ENCODE assay signal across 17 cellular contexts in the genomic region with DNA sequence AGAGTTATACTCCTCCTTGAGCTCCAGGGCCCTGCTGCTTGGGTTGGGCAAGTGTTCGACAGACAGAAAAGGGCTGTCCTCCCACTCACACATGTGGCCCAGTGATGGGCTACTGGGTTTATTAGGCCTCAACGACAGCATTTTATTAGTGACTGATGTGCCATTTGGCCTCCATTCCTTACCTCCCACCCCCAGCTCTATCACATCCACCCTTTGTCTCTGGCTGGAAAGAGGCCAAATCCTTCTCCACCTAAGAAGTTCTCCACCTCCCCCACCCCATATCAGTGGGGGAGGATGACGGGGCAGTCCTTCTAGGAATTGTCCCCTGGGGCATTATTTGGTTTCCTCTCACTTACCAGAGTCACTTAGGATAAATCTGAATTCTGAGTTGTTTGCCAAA. TPM values are rescaled to one million over a fixed set of nuclear protein-coding genes. Genes with fewer than 3 reads are reported as not detected.
A peak's percentile ranks its signal among the peaks of the same experiment; 100 is the strongest.
DNase-seq lines count a peak whose midpoint lies in the region; ATAC-seq lines count a peak whose summit lies in the region.
"Had no signal": no experiment of that assay in that cellular context is flagged by ENCODE, and none has a peak within 500 bp of the region (broad histone marks: within the 10 kb centered on the region; RNA-seq: fewer than 3 reads in every experiment).

No MANE protein-coding gene starts in this region.

- no peaks in the 10 kb centered on the region for H3K27me3 ChIP-seq in aorta (ENCODE audit: control insufficient read depth in 1 of 2, insufficient read depth in 2 of 2, low read length in 1 of 2)

- no peak overlapping the region for H3K27ac Mint-ChIP-seq in activated T-helper 2 cell treated with anti-CD3 and anti-CD28 coated beads, Interferon-gamma antibody, Interleukin-2, Interleukin-4, amounts not matched to agents 10 μg/mL and 5 μg/mL and 100 μg/mL, durations not matched to agents 14 hours and 24 hours and 36 hours
- H3K27ac Mint-ChIP-seq: CD4-positive, alpha-beta T cell; GM23338 had no signal

- H3K27me3 Mint-ChIP-seq in activated T-helper 2 cell treated with anti-CD3 and anti-CD28 coated beads, Interferon-gamma antibody, Interleukin-2, Interleukin-4, amounts not matched to agents 10 μg/mL and 5 μg/mL and 100 μg/mL, durations not matched to agents 14 hours and 24 hours and 36 hours (ENCODE audit: low read depth): no peaks in the 10 kb centered on the region
- H3K27me3 Mint-ChIP-seq: CD4-positive, alpha-beta T cell had no signal

- DNase-seq in NCI-H82 (lab: John Stamatoyannopoulos, UW): peak; percentile 67
- no peak for DNase-seq in NCI-H82 treated with DMSO at 0.1 percent for 48 hours (lab: John Stamatoyannopoulos, UW; ENCODE audit: unreplicated experiment)
- peak; percentile 76 for DNase-seq in M059J (ENCODE audit: low read depth)
- DNase-seq in SK-N-MC (ENCODE audit: low read depth, low spot score): peak; percentile 30
- no peak for DNase-seq in activated T-helper 2 cell treated with anti-CD3 and anti-CD28 coated beads, Interferon-gamma antibody, Interleukin-2, Interleukin-4, amounts not matched to agents 10 μg/mL and 5 μg/mL and 100 μg/mL, durations not matched to agents 14 hours and 24 hours and 36 hours (ENCODE audit: low spot score)
- DNase-seq in aorta: no peak
- DNase-seq: AML-193; Caco-2; CD4-positive, alpha-beta T cell; GDM1; HCEC 1CT; HFFc6; IMR-90 had no signal

- H3K4me1 ChIP-seq in aorta (ENCODE audit: control insufficient read depth in 1 of 2, insufficient read depth in 2 of 2, low read length in 2 of 2): peaks cover 2 to 3% of the 10 kb centered on the region in 2 donors
- H3K4me1 ChIP-seq: Caco-2 had no signal

- no peak for ATAC-seq in HG03175 (IDR thresholded peaks at IDR 0.05; ENCODE audit: unreplicated experiment)
- no peak for ATAC-seq in aorta (ENCODE audit: low FRiP score)
- ATAC-seq: GM23338, K562 had no signal

- no peak overlapping the region for H3K9ac ChIP-seq in SK-N-MC (ENCODE audit: insufficient read length)

- intact Hi-C loops in activated T-helper 2 cell treated with anti-CD3 and anti-CD28 coated beads, Interferon-gamma antibody, Interleukin-2, Interleukin-4, amounts not matched to agents 10 μg/mL and 5 μg/mL and 100 μg/mL, durations not matched to agents 14 hours and 24 hours and 36 hours (cut with micrococcal nuclease): no loop called here
- intact Hi-C loops in aorta (cut with DNase I): no loop called here

- no peak overlapping the region for H3K4me3 Mint-ChIP-seq in activated T-helper 2 cell treated with anti-CD3 and anti-CD28 coated beads, Interferon-gamma antibody, Interleukin-2, Interleukin-4, amounts not matched to agents 10 μg/mL and 5 μg/mL and 100 μg/mL, durations not matched to agents 14 hours and 24 hours and 36 hours (ENCODE audit: low read depth)
- H3K4me3 Mint-ChIP-seq: CD4-positive, alpha-beta T cell; GM23338; HFFc6 had no signal

- H3K36me3 ChIP-seq in SK-N-MC (ENCODE audit: insufficient read depth, low read length) (no peaks in the 10 kb centered on the region), aorta (ENCODE audit: control insufficient read depth in 1 of 2, insufficient read depth in 2 of 2, low read length in 1 of 2) (no peaks in the 10 kb centered on the region)

- no peaks in the 10 kb centered on the region for H3K9me3 Mint-ChIP-seq in activated T-helper 2 cell treated with anti-CD3 and anti-CD28 coated beads, Interferon-gamma antibody, Interleukin-2, Interleukin-4, amounts not matched to agents 10 μg/mL and 5 μg/mL and 100 μg/mL, durations not matched to agents 14 hours and 24 hours and 36 hours
- H3K9me3 Mint-ChIP-seq: CD4-positive, alpha-beta T cell; GM23338; HFFc6 had no signal

- H3K4me3 ChIP-seq in SK-N-MC (no peak overlapping the region), aorta (ENCODE audit: low read length in 2 of 2) (no peak overlapping the region)
- H3K4me3 ChIP-seq: GM23338, K562 had no signal

- 50 to 78% methylated on average over 3 of the region's 3 CpGs for WGBS in aorta, 2 donors

- no peaks in the 10 kb centered on the region for H3K9me3 ChIP-seq in SK-N-MC (ENCODE audit: low read depth, low read length)
- H3K9me3 ChIP-seq in aorta (ENCODE audit: control insufficient read depth, low read length): no peaks in the 10 kb centered on the region
- H3K9me3 ChIP-seq: Caco-2 had no signal

- H3K27ac ChIP-seq in SK-N-MC (no peak overlapping the region), aorta (ENCODE audit: low read depth in 1 of 2, low read length in 2 of 2) (no peak overlapping the region)
- H3K27ac ChIP-seq: C4-2B had no signal

- no peaks in the 10 kb centered on the region for H3K4me1 Mint-ChIP-seq in activated T-helper 2 cell treated with anti-CD3 and anti-CD28 coated beads, Interferon-gamma antibody, Interleukin-2, Interleukin-4, amounts not matched to agents 10 μg/mL and 5 μg/mL and 100 μg/mL, durations not matched to agents 14 hours and 24 hours and 36 hours (ENCODE audit: low read depth)

- H3K36me3 Mint-ChIP-seq in activated T-helper 2 cell treated with anti-CD3 and anti-CD28 coated beads, Interferon-gamma antibody, Interleukin-2, Interleukin-4, amounts not matched to agents 10 μg/mL and 5 μg/mL and 100 μg/mL, durations not matched to agents 14 hours and 24 hours and 36 hours (ENCODE audit: low read depth): no peaks in the 10 kb centered on the region

RNA-seq across cellular contexts. Expression of a gene that starts 57.1 kb away (rescaled TPM):
- total RNA-seq in M059J (2014; rRNA removed; shearing (Covaris generic)): 92.8 and 113 TPM in 2 replicates
- 0.05 TPM in 2 replicates for total RNA-seq in activated T-helper 2 cell treated with anti-CD3 and anti-CD28 coated beads, Interferon-gamma antibody, Interleukin-2, Interleukin-4, amounts not matched to agents 10 μg/mL and 5 μg/mL and 100 μg/mL, durations not matched to agents 14 hours and 24 hours and 36 hours
- total RNA-seq in aorta: 10 to 100 TPM in 1 of 2 donors, under 1 TPM in 1; 0.52 to 10.6 TPM
- polyA plus RNA-seq in aorta: under 1 TPM; 0.13 to 0.33 TPM
- polyA plus RNA-seq: K562 had no signal

Comparison
In these comparisons a context has a peak if more than half of its experiments do, and no peak if none do; other contexts are left out.
1. DNase-seq: peak in NCI-H82 (single experiment), M059J (single experiment) and SK-N-MC (single experiment); none in NCI-H82 treated with DMSO at 0.1 percent for 48 hours (single experiment), activated T-helper 2 cell treated with anti-CD3 and anti-CD28 coated beads, Interferon-gamma antibody, Interleukin-2, Interleukin-4, amounts not matched to agents 10 μg/mL and 5 μg/mL and 100 μg/mL, durations not matched to agents 14 hours and 24 hours and 36 hours (single experiment) and aorta (0 of 2).